Comparison of ENCODE assay signal across 8 cellular contexts in the genomic region with DNA sequence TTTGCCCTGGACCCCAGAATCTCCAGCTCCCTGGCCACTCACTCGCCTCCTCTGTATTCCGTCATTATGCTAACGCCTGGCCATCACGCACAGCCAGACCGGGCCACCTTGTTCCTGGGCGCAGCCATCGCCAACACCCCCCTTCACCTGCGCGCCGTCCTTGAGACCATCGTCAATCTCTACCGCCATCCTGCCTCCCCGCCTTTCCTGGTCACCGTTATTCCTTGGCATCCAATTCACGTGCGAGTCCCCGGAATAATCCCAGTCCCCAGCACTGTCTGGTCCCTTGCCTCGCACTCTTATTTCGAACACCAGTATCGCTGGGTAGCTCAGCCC. TPM values are rescaled to one million over a fixed set of nuclear protein-coding genes. Genes with fewer than 3 reads are reported as not detected.
DNase-seq lines count a peak whose midpoint lies in the region; ATAC-seq, FAIRE-seq and TF ChIP-seq lines count a peak whose summit lies in the region.

No MANE protein-coding gene starts in this region.

- H3K27me3 ChIP-seq in CD8-positive, alpha-beta T cell (ENCODE audit: insufficient read depth, low read length): no peaks in the 10 kb centered on the region
- H3K27me3 ChIP-seq in keratinocyte (ENCODE audit: control insufficient read depth, extremely low read depth, insufficient read depth, low read length): no peaks in the 10 kb centered on the region
- H3K27me3 ChIP-seq in stomach smooth muscle (ENCODE audit: control insufficient read depth in 1 of 2, insufficient read depth in 2 of 2, low read length in 2 of 2): no peaks in the 10 kb centered on the region

- peaks cover 26% of the 10 kb centered on the region for H3K36me3 Mint-ChIP-seq in CD8-positive, alpha-beta T cell

- H3K4me2 ChIP-seq in keratinocyte (ENCODE audit: control insufficient read depth, extremely low read depth, insufficient read depth, low read depth, low read length): peak overlapping the region; percentile 90

- H3K36me3 ChIP-seq in CD8-positive, alpha-beta T cell (ENCODE audit: insufficient read depth, low read length): peaks cover 8% of the 10 kb centered on the region
- H3K36me3 ChIP-seq in keratinocyte (ENCODE audit: control insufficient read depth in 2 of 2, extremely low read depth in 1 of 2, insufficient read depth in 2 of 2, low read length in 2 of 2) (peaks cover 6 to 7% of the 10 kb centered on the region in 2 experiments), stomach smooth muscle (ENCODE audit: control insufficient read depth in 2 of 2, insufficient read depth in 2 of 2, low read length in 2 of 2) (peaks cover 0 to 12% of the 10 kb centered on the region in 2 donors)

- FAIRE-seq in keratinocyte (lab: Jason Lieb, UNC): no peak

- peaks cover 23% of the 10 kb centered on the region for H3K79me2 ChIP-seq in keratinocyte (ENCODE audit: control insufficient read depth, insufficient read depth, low read length)

- H4K20me1 ChIP-seq in keratinocyte (ENCODE audit: control insufficient read depth, extremely low read depth, insufficient read depth, low read length): no peaks in the 10 kb centered on the region

- peak overlapping the region; percentile 93 for H2AFZ ChIP-seq in keratinocyte (ENCODE audit: control insufficient read depth, low read length)

- H3K4me1 ChIP-seq in CD8-positive, alpha-beta T cell (ENCODE audit: insufficient read depth, low read length): peaks cover 19% of the 10 kb centered on the region
- H3K4me1 ChIP-seq in keratinocyte (ENCODE audit: control insufficient read depth, extremely low read depth, insufficient read depth, low read length): peaks cover 9% of the 10 kb centered on the region
- H3K4me1 ChIP-seq in stomach smooth muscle (ENCODE audit: control insufficient read depth, insufficient read depth, low read length): peaks cover 12% of the 10 kb centered on the region

- no peak for DNase-seq in CD8-positive, alpha-beta T cell
- peak; percentile 49 for DNase-seq in astrocyte of the hippocampus (ENCODE audit: low read depth, low spot score)
- DNase-seq in keratinocyte (ENCODE audit: low read depth, low spot score): no peak
- DNase-seq in SK-N-DZ (ENCODE audit: low spot score): no peak
- no peak for DNase-seq in GOT3 (lab: John Stamatoyannopoulos, UW)
- DNase-seq in NCI-H187 (lab: John Stamatoyannopoulos, UW): no peak

- no peaks in the 10 kb centered on the region for H3K9me3 Mint-ChIP-seq in CD8-positive, alpha-beta T cell

- H3K4me1 Mint-ChIP-seq in CD8-positive, alpha-beta T cell (ENCODE audit: low read depth): peaks cover 25% of the 10 kb centered on the region

- H3K27me3 Mint-ChIP-seq in CD8-positive, alpha-beta T cell (ENCODE audit: low read depth): no peaks in the 10 kb centered on the region

- no peak for ATAC-seq in CD8-positive, alpha-beta T cell
- peak; percentile 9 for ATAC-seq in HG03175 (IDR thresholded peaks at IDR 0.05; ENCODE audit: unreplicated experiment)

- TF ChIP-seq CTCF in CD8-positive, alpha-beta T cell (IDR thresholded peaks at IDR 0.05): no peak
- no peak for TF ChIP-seq CTCF in keratinocyte (optimal IDR thresholded peaks at IDR 0.05 in 1 of 3, IDR thresholded peaks at IDR 0.05 in 1 of 3, conservative IDR thresholded peaks at IDR 0.05 in 1 of 3; ENCODE audit: extremely low read depth in 1 of 3, insufficient read depth in 2 of 3, low read length in 3 of 3)

- no peaks in the 10 kb centered on the region for H3K9me1 ChIP-seq in keratinocyte (ENCODE audit: control insufficient read depth, extremely low read depth, insufficient read depth, low read length)

- POLR2A ChIA-PET in CD8-positive, alpha-beta T cell (lab: Charles Lee): interaction anchor here (1.0 to 1.5 kb wide), 3 partner anchors 20 to 86 kb away, joined by 3 to 7 read pairs (median 5); a partner anchor contains a TSS

- intact Hi-C loops in CD8-positive, alpha-beta T cell (cut with DNase I, micrococcal nuclease): loop anchor here (1.0 to 2.0 kb wide), 8 partner anchors 15 to 172 kb away; a partner anchor contains a TSS

- no peaks in the 10 kb centered on the region for H3K9me3 ChIP-seq in CD8-positive, alpha-beta T cell (ENCODE audit: low read length)
- H3K9me3 ChIP-seq in keratinocyte (ENCODE audit: control insufficient read depth, low read depth, low read length): no peaks in the 10 kb centered on the region
- H3K9me3 ChIP-seq in stomach smooth muscle (ENCODE audit: control insufficient read depth in 2 of 2, low read length in 2 of 2): no peaks in the 10 kb centered on the region

- H3K4me3 ChIP-seq in CD8-positive, alpha-beta T cell (ENCODE audit: low read depth, low read length): peak overlapping the region; percentile 91
- H3K4me3 ChIP-seq in keratinocyte (ENCODE audit: control insufficient read depth in 2 of 3, extremely low read depth in 1 of 3, insufficient read depth in 2 of 3, low read depth in 1 of 3, low read length in 3 of 3) (peak overlapping the region; percentile 73 to 92 (median 92)), stomach smooth muscle (ENCODE audit: low read length in 2 of 2) (peak overlapping the region; percentile 93 to 94)

- H3K27ac Mint-ChIP-seq in CD8-positive, alpha-beta T cell: peak overlapping the region; percentile 91

- H3K9ac ChIP-seq in keratinocyte (ENCODE audit: control insufficient read depth, extremely low read depth, insufficient read depth, low read length) (peak overlapping the region; percentile 86), stomach smooth muscle (ENCODE audit: low read length in 2 of 2) (peak overlapping the region; percentile 87 to 90)

- CTCF ChIA-PET in CD8-positive, alpha-beta T cell (lab: Charles Lee): interaction anchor here (0.8 to 2.9 kb wide), 3 partner anchors 20 to 108 kb away, joined by 3 to 8 read pairs (median 6); a partner anchor contains a TSS

- H3K27ac ChIP-seq in CD8-positive, alpha-beta T cell (ENCODE audit: low read depth, low read length): peak overlapping the region; percentile 69
- H3K27ac ChIP-seq in keratinocyte (ENCODE audit: control insufficient read depth, insufficient read depth, low read length): peak overlapping the region; percentile 82
- H3K27ac ChIP-seq in stomach smooth muscle (ENCODE audit: low read length): peak overlapping the region; percentile 73

- H3K4me3 Mint-ChIP-seq in CD8-positive, alpha-beta T cell: peak overlapping the region; percentile 93

- dilution Hi-C loops in keratinocyte (cut with MboI; ENCODE audit: extremely low pct_ligation_motif_present, low sequenced_read_pairs): no loop called here

RNA-seq across cellular contexts. Expression of a gene that starts 0.5 kb away (rescaled TPM):
- total RNA-seq in CD8-positive, alpha-beta T cell: 10 to 100 TPM; 23.0 to 27.2 TPM
- 73.6 to 118 TPM (median 96.1 TPM) in 3 replicates for polyA plus RNA-seq in keratinocyte
- 4.4 TPM for polyA plus RNA-seq in keratinocyte (2011; ENCODE audit: low read depth)
- polyA plus RNA-seq in keratinocyte (2011; cell fraction: cytosol; rRNA removed): 92.3 and 99.5 TPM in 2 replicates
- 65.3 and 73.1 TPM in 2 replicates for polyA plus RNA-seq in keratinocyte (2011; cell fraction: nucleus; rRNA removed)
- 66.2 and 66.8 TPM in 2 replicates for polyA plus RNA-seq in keratinocyte (2012; ENCODE audit: low replicate concordance)
- polyA minus RNA-seq in keratinocyte: 70.2 to 111 TPM (median 76.4 TPM) in 3 replicates
- 56.4 TPM for polyA minus RNA-seq in keratinocyte (2011; cell fraction: cytosol; rRNA and poly(A)+ RNA removed)
- polyA minus RNA-seq in keratinocyte (2011; cell fraction: nucleus; rRNA and poly(A)+ RNA removed): 16.5 and 21.4 TPM in 2 replicates
- 152 and 159 TPM in 2 replicates for polyA plus RNA-seq in SK-N-DZ (2014; cell fraction: cytosol; rRNA removed)
- polyA plus RNA-seq in SK-N-DZ (2014; cell fraction: nucleus; rRNA removed): 119 and 126 TPM in 2 replicates

RNA-seq across cellular contexts. Expression of a gene that starts 5.3 kb away (rescaled TPM):
- 1 to 10 TPM; 3.1 to 5.9 TPM for total RNA-seq in CD8-positive, alpha-beta T cell
- polyA plus RNA-seq in keratinocyte: 0.50 to 1.2 TPM (median 0.97 TPM) in 3 replicates
- polyA plus RNA-seq in keratinocyte (2011; ENCODE audit: low read depth): 0.15 TPM
- 0.06 and 0.30 TPM in 2 replicates for polyA plus RNA-seq in keratinocyte (2011; cell fraction: cytosol; rRNA removed)
- polyA plus RNA-seq in keratinocyte (2011; cell fraction: nucleus; rRNA removed): 6.4 and 8.1 TPM in 2 replicates
- polyA plus RNA-seq in keratinocyte (2012; ENCODE audit: low replicate concordance): 0.29 and 0.71 TPM in 2 replicates
- 0.90 to 1.2 TPM (median 0.92 TPM) in 3 replicates for polyA minus RNA-seq in keratinocyte
- not detected for polyA minus RNA-seq in keratinocyte (2011; cell fraction: cytosol; rRNA and poly(A)+ RNA removed)
- 0.95 and 1.2 TPM in 2 replicates for polyA minus RNA-seq in keratinocyte (2011; cell fraction: nucleus; rRNA and poly(A)+ RNA removed)
- 2.0 and 4.6 TPM in 2 replicates for polyA plus RNA-seq in SK-N-DZ (2014; cell fraction: cytosol; rRNA removed)
- 51.5 and 64.1 TPM in 2 replicates for polyA plus RNA-seq in SK-N-DZ (2014; cell fraction: nucleus; rRNA removed)

RNA-seq across cellular contexts. Expression of a gene that starts 14.1 kb away (rescaled TPM):
- total RNA-seq in CD8-positive, alpha-beta T cell: 1 to 10 TPM; 5.6 to 7.6 TPM
- polyA plus RNA-seq in keratinocyte: 17.2 to 35.7 TPM (median 19.9 TPM) in 3 replicates
- 6.6 TPM for polyA plus RNA-seq in keratinocyte (2011; ENCODE audit: low read depth)
- 20.0 and 36.7 TPM in 2 replicates for polyA plus RNA-seq in keratinocyte (2011; cell fraction: cytosol; rRNA removed)
- 16.4 and 20.7 TPM in 2 replicates for polyA plus RNA-seq in keratinocyte (2011; cell fraction: nucleus; rRNA removed)
- polyA plus RNA-seq in keratinocyte (2012; ENCODE audit: low replicate concordance): 30.4 and 38.5 TPM in 2 replicates
- 15.3 to 56.4 TPM (median 16.2 TPM) in 3 replicates for polyA minus RNA-seq in keratinocyte
- polyA minus RNA-seq in keratinocyte (2011; cell fraction: cytosol; rRNA and poly(A)+ RNA removed): 32.4 TPM
- polyA minus RNA-seq in keratinocyte (2011; cell fraction: nucleus; rRNA and poly(A)+ RNA removed): 7.4 and 9.0 TPM in 2 replicates
- 24.8 and 28.5 TPM in 2 replicates for polyA plus RNA-seq in SK-N-DZ (2014; cell fraction: cytosol; rRNA removed)
- polyA plus RNA-seq in SK-N-DZ (2014; cell fraction: nucleus; rRNA removed): 32.7 and 47.2 TPM in 2 replicates

RNA-seq across cellular contexts. Expression of a gene that starts 19.8 kb away (rescaled TPM):
- total RNA-seq in CD8-positive, alpha-beta T cell: 10 to 100 TPM; 16.6 to 18.7 TPM
- polyA plus RNA-seq in keratinocyte: 2.5 to 4.3 TPM (median 2.7 TPM) in 3 replicates
- polyA plus RNA-seq in keratinocyte (2011; ENCODE audit: low read depth): 2.2 TPM
- 1.6 and 2.7 TPM in 2 replicates for polyA plus RNA-seq in keratinocyte (2011; cell fraction: cytosol; rRNA removed)
- polyA plus RNA-seq in keratinocyte (2011; cell fraction: nucleus; rRNA removed): 10.6 and 15.0 TPM in 2 replicates
- polyA plus RNA-seq in keratinocyte (2012; ENCODE audit: low replicate concordance): 4.9 and 5.4 TPM in 2 replicates
- polyA minus RNA-seq in keratinocyte: 5.8 to 38.2 TPM (median 8.7 TPM) in 3 replicates
- polyA minus RNA-seq in keratinocyte (2011; cell fraction: cytosol; rRNA and poly(A)+ RNA removed): 6.5 TPM
- 16.4 and 18.3 TPM in 2 replicates for polyA minus RNA-seq in keratinocyte (2011; cell fraction: nucleus; rRNA and poly(A)+ RNA removed)
- polyA plus RNA-seq in SK-N-DZ (2014; cell fraction: cytosol; rRNA removed): 10.7 and 13.6 TPM in 2 replicates
- polyA plus RNA-seq in SK-N-DZ (2014; cell fraction: nucleus; rRNA removed): 15.1 and 17.0 TPM in 2 replicates

RNA-seq across cellular contexts. Expression of a gene that starts 20.0 kb away (rescaled TPM):
- 10 to 100 TPM; 10.1 to 11.1 TPM for total RNA-seq in CD8-positive, alpha-beta T cell
- polyA plus RNA-seq in keratinocyte: 5.5 to 9.4 TPM (median 8.3 TPM) in 3 replicates
- polyA plus RNA-seq in keratinocyte (2011; ENCODE audit: low read depth): 3.1 TPM
- polyA plus RNA-seq in keratinocyte (2011; cell fraction: cytosol; rRNA removed): 5.9 and 11.3 TPM in 2 replicates
- polyA plus RNA-seq in keratinocyte (2011; cell fraction: nucleus; rRNA removed): 7.9 and 12.8 TPM in 2 replicates
- 4.5 and 12.3 TPM in 2 replicates for polyA plus RNA-seq in keratinocyte (2012; ENCODE audit: low replicate concordance)
- polyA minus RNA-seq in keratinocyte: 5.4 to 9.5 TPM (median 5.5 TPM) in 3 replicates
- polyA minus RNA-seq in keratinocyte (2011; cell fraction: cytosol; rRNA and poly(A)+ RNA removed): 20.7 TPM
- polyA minus RNA-seq in keratinocyte (2011; cell fraction: nucleus; rRNA and poly(A)+ RNA removed): 12.0 and 13.3 TPM in 2 replicates
- 13.9 and 16.2 TPM in 2 replicates for polyA plus RNA-seq in SK-N-DZ (2014; cell fraction: cytosol; rRNA removed)
- 11.0 and 13.4 TPM in 2 replicates for polyA plus RNA-seq in SK-N-DZ (2014; cell fraction: nucleus; rRNA removed)
